Comparison of ENCODE assay signal across 8 cellular contexts in genomic region chr15:60795889-60796288, GRCh38.
A peak's percentile ranks its signal among the peaks of the same experiment; 100 is the strongest.
DNase-seq lines count a peak whose midpoint lies in the region; ATAC-seq lines count a peak whose summit lies in the region.

No MANE protein-coding gene starts in this region.

- H3K4me3 Mint-ChIP-seq in activated T-cell treated with anti-CD3 and anti-CD28 coated beads, Interleukin-2, amount 50 U/mL, for 24 hours: no peak overlapping the region

- H3K4me1 Mint-ChIP-seq in activated T-cell treated with anti-CD3 and anti-CD28 coated beads, Interleukin-2, amount 50 U/mL, for 24 hours (ENCODE audit: low read depth): peaks cover 81% of the 10 kb centered on the region

- ATAC-seq in HG02588 (IDR thresholded peaks at IDR 0.05; ENCODE audit: unreplicated experiment) (peak; percentile 91), HG03575 (IDR thresholded peaks at IDR 0.05; ENCODE audit: extremely low read depth, insufficient number of reproducible peaks, low FRiP score, unreplicated experiment) (peak; percentile 43)

- DNase-seq in activated T-cell treated with anti-CD3 and anti-CD28 coated beads, Interleukin-2, amount 50 U/mL, for 24 hours: peak; percentile 57
- DNase-seq in activated T-cell treated with anti-CD3 and anti-CD28 coated beads for 4 hours (no peak), midbrain (lab: John Stamatoyannopoulos, UW) (no peak), NCI-H2227 treated with DMSO at 0.1 percent for 48 hours (lab: John Stamatoyannopoulos, UW) (no peak), NCI-H1092 treated with DMSO at 0.1 percent for 48 hours (lab: John Stamatoyannopoulos, UW) (no peak)
- peak; percentile 58 for DNase-seq in stimulated activated naive CD4-positive, alpha-beta T cell treated with Interleukin-2 at 50 U/mL for 16 hours (lab: John Stamatoyannopoulos, UW)

- peaks cover 24% of the 10 kb centered on the region for H3K9me3 Mint-ChIP-seq in activated T-cell treated with anti-CD3 and anti-CD28 coated beads, Interleukin-2, amount 50 U/mL, for 24 hours

- no peaks in the 10 kb centered on the region for H3K27me3 Mint-ChIP-seq in activated T-cell treated with anti-CD3 and anti-CD28 coated beads, Interleukin-2, amount 50 U/mL, for 24 hours

- H3K36me3 Mint-ChIP-seq in activated T-cell treated with anti-CD3 and anti-CD28 coated beads, Interleukin-2, amount 50 U/mL, for 24 hours (ENCODE audit: low read depth): peaks cover 18% of the 10 kb centered on the region

- H3K27ac Mint-ChIP-seq in activated T-cell treated with anti-CD3 and anti-CD28 coated beads, Interleukin-2, amount 50 U/mL, for 24 hours: peak overlapping the region; percentile 84

Comparison
In these comparisons a context has a peak if more than half of its experiments do, and no peak if none do; other contexts are left out.
1. DNase-seq: peak in activated T-cell treated with anti-CD3 and anti-CD28 coated beads, Interleukin-2, amount 50 U/mL, for 24 hours (single experiment) and stimulated activated naive CD4-positive, alpha-beta T cell treated with Interleukin-2 at 50 U/mL for 16 hours (single experiment); none in activated T-cell treated with anti-CD3 and anti-CD28 coated beads for 4 hours (single experiment), midbrain (single experiment), NCI-H2227 treated with DMSO at 0.1 percent for 48 hours (single experiment) and NCI-H1092 treated with DMSO at 0.1 percent for 48 hours (single experiment).